In the genomic region with DNA sequence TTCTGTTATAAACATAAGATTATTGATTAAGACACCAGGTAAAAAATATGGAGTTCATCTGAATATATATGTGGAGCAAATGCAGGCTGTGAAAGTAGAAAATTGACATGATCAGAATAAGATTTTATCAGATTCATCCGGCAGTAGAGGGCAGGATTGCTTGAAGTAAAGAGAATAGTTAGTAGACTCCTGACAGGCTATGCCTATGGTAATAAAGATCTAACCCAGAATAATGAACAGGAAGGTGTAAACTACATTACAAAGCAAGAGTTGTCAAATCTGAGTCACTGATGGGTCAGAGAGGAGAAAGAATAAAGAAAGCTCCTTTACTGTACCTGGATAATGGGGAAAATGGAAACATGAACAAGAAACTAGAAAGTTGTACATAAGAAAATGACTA, we compare ENCODE assay signal across 16 cellular contexts. TPM values are rescaled to one million over a fixed set of nuclear protein-coding genes. Genes with fewer than 3 reads are reported as not detected.
DNase-seq lines count a peak whose midpoint lies in the region; ATAC-seq and TF ChIP-seq lines count a peak whose summit lies in the region.
"Had no signal": no experiment of that assay in that cellular context is flagged by ENCODE, and none has a peak within 500 bp of the region (broad histone marks: within the 10 kb centered on the region; RNA-seq: fewer than 3 reads in every experiment).

No MANE protein-coding gene starts in this region.

- no peaks in the 10 kb centered on the region for H3K4me1 ChIP-seq in HEK293 (ENCODE audit: control insufficient read depth, insufficient read depth, low read length)
- H3K4me1 ChIP-seq in SK-N-SH (ENCODE audit: control insufficient read depth in 1 of 2, insufficient read depth in 2 of 2, low read depth in 1 of 2, low read length in 1 of 2), result peaks cover 10 to 17% of the 10 kb centered on the region in 2 experiments; a peak in 2 of 4 replicates
- H3K4me1 ChIP-seq in CD8-positive, alpha-beta T cell (ENCODE audit: insufficient read depth, low read length), result no peaks in the 10 kb centered on the region
- H3K4me1 ChIP-seq: vagina had no signal

- H3K4me3 ChIP-seq in HEK293 (ENCODE audit: low read depth, low read length) (no peak overlapping the region), SK-N-SH (ENCODE audit: low read depth in 2 of 2, low read length in 1 of 2) (no peak overlapping the region)
- no peak overlapping the region for H3K4me3 ChIP-seq in CD8-positive, alpha-beta T cell (ENCODE audit: low read depth, low read length)
- H3K4me3 ChIP-seq: esophagus muscularis mucosa, vagina had no signal

- peaks cover 27% of the 10 kb centered on the region for H3K4me1 Mint-ChIP-seq in Calu3 (ENCODE audit: low read depth, unreplicated experiment)
- peaks cover 2% of the 10 kb centered on the region for H3K4me1 Mint-ChIP-seq in CD8-positive, alpha-beta T cell (ENCODE audit: low read depth)
- H3K4me1 Mint-ChIP-seq: naive B cell had no signal

- H3K36me3 ChIP-seq in HEK293 (ENCODE audit: control insufficient read depth in 2 of 2, insufficient read depth in 1 of 2, low read length in 2 of 2) (no peaks in the 10 kb centered on the region), SK-N-SH (replicated peaks in 1 of 2; ENCODE audit: control insufficient read depth in 1 of 2, insufficient read depth in 2 of 2, low read length in 1 of 2) (no peaks in the 10 kb centered on the region)
- H3K36me3 ChIP-seq in CD8-positive, alpha-beta T cell (ENCODE audit: insufficient read depth, low read length), result no peaks in the 10 kb centered on the region
- H3K36me3 ChIP-seq: esophagus muscularis mucosa, vagina had no signal

- TF ChIP-seq RAD21 in SK-N-SH (IDR thresholded peaks at IDR 0.05; ENCODE audit: low read length), result peak; percentile 44

- H3K27me3 ChIP-seq in SK-N-SH (ENCODE audit: insufficient read depth), result no peaks in the 10 kb centered on the region
- no peaks in the 10 kb centered on the region for H3K27me3 ChIP-seq in CD8-positive, alpha-beta T cell (ENCODE audit: insufficient read depth, low read length)
- H3K27me3 ChIP-seq: esophagus muscularis mucosa, vagina had no signal

- intact Hi-C loops in Calu3 (cut with micrococcal nuclease; ENCODE audit: unreplicated experiment), result loop anchor here (1.0 to 10.0 kb wide), 3 partner anchors 20 to 302 kb away; a partner anchor contains a TSS
- intact Hi-C loops in CD8-positive, alpha-beta T cell (cut with DNase I, micrococcal nuclease), result loop anchor here (2.0 to 5.0 kb wide), 2 partner anchors 270 to 271 kb away; no protein-coding TSS in a partner anchor

- no TSS peak for BruUV-seq in Calu3 (replicated peaks; lab: Mats Ljungman, UMichigan)

- CTCF ChIA-PET in Calu3 (lab: Charles Lee) (interaction anchor here (1.8 to 2.2 kb wide), 2 partner anchors 21 to 271 kb away, joined by 7 to 10 read pairs; a partner anchor contains a TSS), HEK293 (lab: Yijun Ruan, JAX) (interaction anchor here (0.6 to 3.3 kb wide), 5 partner anchors 10 to 270 kb away, joined by 3 to 23 read pairs (median 5); a partner anchor contains a TSS), SK-N-SH (lab: Yijun Ruan, JAX) (interaction anchor here (0.7 to 6.5 kb wide), 4 partner anchors 20 to 577 kb away, joined by 3 to 40 read pairs (median 3); a partner anchor contains a TSS)
- CTCF ChIA-PET in CD8-positive, alpha-beta T cell (lab: Charles Lee), result interaction anchor here (2.1 to 2.8 kb wide), 2 partner anchors 11 to 271 kb away, joined by 4 to 20 read pairs; no protein-coding TSS in a partner anchor

- H3K27me3 Mint-ChIP-seq in Calu3 (ENCODE audit: unreplicated experiment), result no peaks in the 10 kb centered on the region
- H3K27me3 Mint-ChIP-seq in CD8-positive, alpha-beta T cell (ENCODE audit: low read depth), result peaks cover 2% of the 10 kb centered on the region

- no peak overlapping the region for H2AFZ ChIP-seq in SK-N-SH (ENCODE audit: low read depth)

- TF ChIP-seq EP300 in SK-N-SH (IDR thresholded peaks at IDR 0.05; ENCODE audit: borderline replicate concordance in 1 of 2, low read depth in 1 of 2, low read length in 1 of 2), result no peak

- no peaks in the 10 kb centered on the region for H3K36me3 Mint-ChIP-seq in Calu3 (ENCODE audit: insufficient read depth, unreplicated experiment)
- H3K36me3 Mint-ChIP-seq in CD8-positive, alpha-beta T cell, result no peaks in the 10 kb centered on the region
- H3K36me3 Mint-ChIP-seq: naive B cell had no signal

- no peaks in the 10 kb centered on the region for H3K9me2 ChIP-seq in SK-N-SH

- H3K27ac Mint-ChIP-seq in Calu3 (ENCODE audit: unreplicated experiment), result peak overlapping the region; percentile 74
- no peak overlapping the region for H3K27ac Mint-ChIP-seq in CD8-positive, alpha-beta T cell
- H3K27ac Mint-ChIP-seq: naive B cell had no signal

- no peak overlapping the region for H3K27ac ChIP-seq in HEK293 (ENCODE audit: extremely low read depth, low read depth, low read length)
- H3K27ac ChIP-seq in SK-N-SH (ENCODE audit: low read depth in 2 of 2, low read length in 1 of 2), result no peak overlapping the region; a peak in 1 of 4 replicates
- H3K27ac ChIP-seq in CD8-positive, alpha-beta T cell (ENCODE audit: low read depth, low read length), result no peak overlapping the region
- H3K27ac ChIP-seq: esophagus muscularis mucosa, vagina had no signal

- H3K4me3 Mint-ChIP-seq in Calu3 (ENCODE audit: low read depth, unreplicated experiment), result no peak overlapping the region
- no peak overlapping the region for H3K4me3 Mint-ChIP-seq in CD8-positive, alpha-beta T cell
- H3K4me3 Mint-ChIP-seq: naive B cell had no signal

- POLR2A ChIA-PET in HEK293 (lab: Yijun Ruan, JAX), result interaction anchor here (0.9 to 1.7 kb wide), 2 partner anchors 21 to 271 kb away, joined by 3 to 4 read pairs; a partner anchor contains a TSS
- POLR2A ChIA-PET in SK-N-SH (lab: Yijun Ruan, JAX), result no interaction called here
- POLR2A ChIA-PET in CD8-positive, alpha-beta T cell (lab: Charles Lee), result no interaction called here

- 51% methylated on average over 1 of the region's 1 CpG for WGBS in SK-N-SH (ENCODE audit: low lambda C conversion rate)

- DNase-seq in Calu3 (no peak), SK-N-SH (no peak), fibroblast of peridontal ligament (ENCODE audit: extremely low read depth) (peak; percentile 45), CD1c-positive myeloid dendritic cell (ENCODE audit: extremely low spot score) (no peak), NCI-H2196 treated with DMSO at 0.1 percent for 48 hours (lab: John Stamatoyannopoulos, UW; ENCODE audit: unreplicated experiment) (no peak), D341Med (ENCODE audit: low spot score) (no peak)
- DNase-seq in CD8-positive, alpha-beta T cell, result no peak
- DNase-seq: amygdala; C1 segment of cervical spinal cord; naive B cell; NCI-H1092 treated with DMSO at 0.1 percent for 48 hours; NK-92 treated with Interleukin-12 subunit alpha and Interleukin-12 subunit beta, amount 100 ng/mL, for 24 hours; stimulated activated CD8-positive, alpha-beta memory T cell treated with anti-CD3 and anti-CD28 coated beads, Interleukin-4, amount 100 ng/mL, for 48 hours had no signal

- no peaks in the 10 kb centered on the region for H3K79me2 ChIP-seq in SK-N-SH (ENCODE audit: insufficient read depth)

- H3K9me3 Mint-ChIP-seq in Calu3 (ENCODE audit: low read depth, unreplicated experiment), result no peaks in the 10 kb centered on the region
- no peaks in the 10 kb centered on the region for H3K9me3 Mint-ChIP-seq in CD8-positive, alpha-beta T cell
- H3K9me3 Mint-ChIP-seq: naive B cell had no signal

- no peaks in the 10 kb centered on the region for H3F3A ChIP-seq in SK-N-SH (replicated peaks; ENCODE audit: insufficient read depth)

- no peak for ATAC-seq in CD8-positive, alpha-beta T cell

- TF ChIP-seq CTCF in Calu3 (IDR thresholded peaks at IDR 0.05; ENCODE audit: unreplicated experiment) (no peak), HEK293 (tag by site-specific recombination; IDR thresholded peaks at IDR 0.05) (no peak), SK-N-SH (IDR thresholded peaks at IDR 0.05) (peak; percentile 28; the same call in 1 of the 2 replicates)
- TF ChIP-seq CTCF in CD8-positive, alpha-beta T cell (IDR thresholded peaks at IDR 0.05), result no peak

- no peak overlapping the region for H3K9ac ChIP-seq in SK-N-SH

- H3K9me3 ChIP-seq in HEK293 (ENCODE audit: control insufficient read depth, insufficient read depth, low read depth, low read length) (no peaks in the 10 kb centered on the region), SK-N-SH (no peaks in the 10 kb centered on the region)
- H3K9me3 ChIP-seq in CD8-positive, alpha-beta T cell (ENCODE audit: low read length), result no peaks in the 10 kb centered on the region
- H3K9me3 ChIP-seq: esophagus muscularis mucosa, vagina had no signal

- H3K4me2 ChIP-seq in SK-N-SH, result no peak overlapping the region

- no peaks in the 10 kb centered on the region for H4K20me1 ChIP-seq in SK-N-SH (ENCODE audit: insufficient read depth)

TF ChIP-seq in HEK293, 187 proteins besides CTCF, POLR2A, EP300 and RAD21:
- TF ChIP-seq, protein P1, sequence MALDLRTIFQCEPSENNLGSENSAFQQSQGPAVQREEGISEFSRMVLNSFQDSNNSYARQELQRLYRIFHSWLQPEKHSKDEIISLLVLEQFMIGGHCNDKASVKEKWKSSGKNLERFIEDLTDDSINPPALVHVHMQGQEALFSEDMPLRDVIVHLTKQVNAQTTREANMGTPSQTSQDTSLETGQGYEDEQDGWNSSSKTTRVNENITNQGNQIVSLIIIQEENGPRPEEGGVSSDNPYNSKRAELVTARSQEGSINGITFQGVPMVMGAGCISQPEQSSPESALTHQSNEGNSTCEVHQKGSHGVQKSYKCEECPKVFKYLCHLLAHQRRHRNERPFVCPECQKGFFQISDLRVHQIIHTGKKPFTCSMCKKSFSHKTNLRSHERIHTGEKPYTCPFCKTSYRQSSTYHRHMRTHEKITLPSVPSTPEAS (tag by site-specific recombination; IDR thresholded peaks at IDR 0.05), result no peak
- TF ChIP-seq ZNF654 (tag by site-specific recombination; IDR thresholded peaks at IDR 0.05; ENCODE audit: low read depth), result peak; percentile 29; the same call in 1 of the 2 replicates

TF ChIP-seq in SK-N-SH, 30 proteins besides CTCF, POLR2A, EP300 and RAD21:
- peak; percentile 7; the same call in 1 of the 2 replicates for TF ChIP-seq SMC3 (IDR thresholded peaks at IDR 0.05; ENCODE audit: low read depth, low read length)
- TF ChIP-seq, protein P2, sequence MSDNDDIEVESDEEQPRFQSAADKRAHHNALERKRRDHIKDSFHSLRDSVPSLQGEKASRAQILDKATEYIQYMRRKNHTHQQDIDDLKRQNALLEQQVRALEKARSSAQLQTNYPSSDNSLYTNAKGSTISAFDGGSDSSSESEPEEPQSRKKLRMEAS (IDR thresholded peaks at IDR 0.05; ENCODE audit: low read depth), result no peak
- no peak for TF ChIP-seq EZH2phosphoT487 (IDR thresholded peaks at IDR 0.05; ENCODE audit: borderline replicate concordance, low read depth)
- no peak for TF ChIP-seq TCF12 (IDR thresholded peaks at IDR 0.05)
- TF ChIP-seq FOXM1 (IDR thresholded peaks at IDR 0.05; ENCODE audit: low read depth), result no peak

RNA-seq across cellular contexts. Expression of a gene that starts 20.8 kb away (rescaled TPM):
- 23.3 and 30.1 TPM in 2 replicates for total RNA-seq in Calu3 (2022)
- 17.5 and 22.8 TPM in 2 replicates for polyA plus RNA-seq in SK-N-SH (2012; rRNA removed)
- 19.3 and 22.1 TPM in 2 replicates for polyA plus RNA-seq in SK-N-SH (2012; cell fraction: cytosol; rRNA removed)
- polyA plus RNA-seq in SK-N-SH (2012; cell fraction: nucleus; rRNA removed), result 13.5 and 18.7 TPM in 2 replicates
- 10 to 100 TPM; 10.9 to 11.7 TPM for total RNA-seq in CD8-positive, alpha-beta T cell
